ENCODE assay signal across 11 cellular contexts in the genomic region with DNA sequence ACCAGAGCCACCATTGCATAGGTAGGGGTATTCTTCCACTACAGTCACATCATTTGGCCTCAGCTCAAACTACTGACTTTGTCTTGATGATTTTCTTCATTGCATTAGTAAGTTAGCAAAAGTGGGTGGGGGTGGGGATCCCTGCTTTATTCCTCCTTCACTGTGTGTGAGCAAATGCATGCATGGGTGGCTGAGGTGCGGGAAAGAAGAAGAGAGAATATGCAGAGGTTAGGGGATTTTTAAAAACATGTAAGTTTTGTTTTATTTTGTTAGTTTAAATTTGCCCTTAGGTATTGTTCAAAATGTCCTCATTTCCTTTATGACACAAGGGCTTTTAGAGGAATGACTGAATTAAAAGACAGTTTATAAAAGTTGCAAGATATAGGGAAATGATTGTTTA.
DNase-seq lines count a peak whose midpoint lies in the region; ATAC-seq lines count a peak whose summit lies in the region.
"Had no signal": no experiment of that assay in that cellular context is flagged by ENCODE, and none has a peak within 500 bp of the region (broad histone marks: within the 10 kb centered on the region; RNA-seq: fewer than 3 reads in every experiment).

No MANE protein-coding gene starts in this region.

- ATAC-seq in GM18520 (IDR thresholded peaks at IDR 0.05; ENCODE audit: unreplicated experiment): peak; percentile 6
- peak; percentile 21 for ATAC-seq in GM21526 (IDR thresholded peaks at IDR 0.05; ENCODE audit: low FRiP score, unreplicated experiment)
- peak; percentile 19 for ATAC-seq in HG03045 (IDR thresholded peaks at IDR 0.05; ENCODE audit: unreplicated experiment)
- ATAC-seq in left colon: no peak
- ATAC-seq: sciatic nerve had no signal

- intact Hi-C loops in left colon (cut with DNase I, micrococcal nuclease): no loop called here

- peak; percentile 32 for DNase-seq in OCI-M1 (lab: John Stamatoyannopoulos, UW)
- no peak for DNase-seq in hepatic stellate cell (ENCODE audit: low spot score)
- DNase-seq in ureter (ENCODE audit: low spot score): no peak
- DNase-seq in NCI-H748 (lab: John Stamatoyannopoulos, UW; ENCODE audit: unreplicated experiment): no peak
- DNase-seq in left colon: no peak
- DNase-seq: activated CD8-positive, alpha-beta memory T cell treated with anti-CD3 and anti-CD28 coated beads, Interleukin-2, amount 50 U/mL, for 48 hours; NCI-H1105 had no signal
